In the genomic region with DNA sequence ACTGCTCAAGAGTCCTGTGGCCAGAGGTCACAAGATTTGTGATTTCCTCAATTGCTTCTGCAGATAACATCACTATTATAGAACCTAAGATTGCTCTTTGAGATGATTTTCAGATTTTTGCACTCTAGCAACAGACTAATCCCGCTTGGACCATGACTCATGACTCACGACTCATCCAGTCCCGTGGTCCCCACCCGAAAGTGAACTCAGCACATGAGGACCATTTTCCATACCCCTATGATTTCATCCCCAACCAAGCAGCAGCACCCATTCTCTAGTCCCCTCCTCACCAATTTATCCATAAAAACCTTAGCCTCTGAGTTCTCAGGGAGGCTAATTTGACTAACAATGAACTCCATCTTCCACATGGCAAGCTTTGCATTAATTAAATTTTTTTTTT, we compare ENCODE assay signal across 19 cellular contexts.
"Had no signal": no experiment of that assay in that cellular context is flagged by ENCODE, and none has a peak within 500 bp of the region (broad histone marks: within the 10 kb centered on the region; RNA-seq: fewer than 3 reads in every experiment).

No MANE protein-coding gene starts in this region.

- H3K27ac Mint-ChIP-seq: activated CD4-positive, alpha-beta T cell treated with anti-CD3 and anti-CD28 coated beads, Interleukin-2, amount 10 ng/mL, durations not matched to agents 7 days and 5 days; activated naive CD8-positive, alpha-beta T cell; effector memory CD8-positive, alpha-beta T cell; mesothelial cell of epicardium; natural killer cell treated with Interleukin-12 subunit alpha and Interleukin-12 subunit beta and Interleukin-15 and Interleukin-18, amount 100 ng/mL, for 72 hours; stimulated activated memory B cell treated with anti-CD40 and anti-IgM and Interleukin-4, amounts not matched to agents 10 μg/mL and 1 μg/mL and 100 μg/mL, for 72 hours had no signal

- H3K4me1 Mint-ChIP-seq: activated CD4-positive, alpha-beta T cell treated with anti-CD3 and anti-CD28 coated beads, Interleukin-2, amount 10 ng/mL, durations not matched to agents 7 days and 5 days had no signal

- DNase-seq: activated CD4-positive, alpha-beta T cell treated with anti-CD3 and anti-CD28 coated beads, Interleukin-2, amount 10 ng/mL, durations not matched to agents 7 days and 5 days; activated gamma-delta T cell; amygdala; caudate nucleus; effector memory CD8-positive, alpha-beta T cell; esophagus squamous epithelium; hippocampal formation; islet precursor cell; left colon; lower lobe of right lung; right lobe of liver; small intestine; stimulated activated CD4-positive, alpha-beta T cell treated with anti-CD3 and anti-CD28 coated beads, Interleukin-4, amount 100 ng/mL, for 24 hours; thyroid gland had no signal

- H3K4me3 ChIP-seq: esophagus squamous epithelium, lower lobe of right lung, right lobe of liver, thyroid gland had no signal

- H3K9me3 Mint-ChIP-seq: activated CD4-positive, alpha-beta T cell treated with anti-CD3 and anti-CD28 coated beads, Interleukin-2, amount 10 ng/mL, durations not matched to agents 7 days and 5 days; effector memory CD8-positive, alpha-beta T cell had no signal

- ATAC-seq: activated CD4-positive, CD25-positive, alpha-beta regulatory T cell treated with anti-CD3 and anti-CD28 coated beads, Interleukin-2, amount 50 U/mL, for 24 hours; effector memory CD8-positive, alpha-beta T cell; left colon; lower lobe of right lung; natural killer cell treated with Interleukin-12 subunit alpha and Interleukin-12 subunit beta and Interleukin-15 and Interleukin-18, amount 100 ng/mL, for 72 hours; right lobe of liver; stimulated activated memory B cell treated with anti-CD40 and anti-IgM and Interleukin-4, amounts not matched to agents 10 μg/mL and 1 μg/mL and 100 μg/mL, for 72 hours had no signal

- H3K27me3 Mint-ChIP-seq: activated CD4-positive, alpha-beta T cell treated with anti-CD3 and anti-CD28 coated beads, Interleukin-2, amount 10 ng/mL, durations not matched to agents 7 days and 5 days; natural killer cell treated with Interleukin-12 subunit alpha and Interleukin-12 subunit beta and Interleukin-15 and Interleukin-18, amount 100 ng/mL, for 72 hours; stimulated activated memory B cell treated with anti-CD40 and anti-IgM and Interleukin-4, amounts not matched to agents 10 μg/mL and 1 μg/mL and 100 μg/mL, for 72 hours had no signal

- H3K4me3 Mint-ChIP-seq: activated CD4-positive, alpha-beta T cell treated with anti-CD3 and anti-CD28 coated beads, Interleukin-2, amount 10 ng/mL, durations not matched to agents 7 days and 5 days; activated naive CD8-positive, alpha-beta T cell; effector memory CD8-positive, alpha-beta T cell; mesothelial cell of epicardium; natural killer cell treated with Interleukin-12 subunit alpha and Interleukin-12 subunit beta and Interleukin-15 and Interleukin-18, amount 100 ng/mL, for 72 hours; stimulated activated memory B cell treated with anti-CD40 and anti-IgM and Interleukin-4, amounts not matched to agents 10 μg/mL and 1 μg/mL and 100 μg/mL, for 72 hours had no signal
